Comparison of ENCODE assay signal across 20 cellular contexts in the genomic region with DNA sequence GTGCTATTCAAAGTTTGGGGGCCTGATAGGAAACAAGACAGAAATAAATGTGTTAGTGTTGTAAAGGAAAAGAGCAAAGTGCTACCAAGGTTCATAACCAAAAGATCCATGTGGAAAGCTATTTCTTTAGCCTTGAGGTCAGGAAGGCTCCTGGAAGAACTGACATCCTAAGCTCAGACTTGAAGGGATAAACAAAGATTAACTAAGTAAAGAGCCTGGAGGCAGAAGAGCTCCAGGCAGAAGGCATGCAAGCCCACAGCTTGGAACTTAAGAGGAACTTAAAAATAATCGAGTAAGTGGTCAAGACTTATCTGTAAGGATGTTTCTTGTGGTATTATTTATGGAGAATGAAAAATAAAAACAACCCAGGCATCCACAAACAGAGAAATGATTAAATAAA.
A peak's percentile ranks its signal among the peaks of the same experiment; 100 is the strongest.
DNase-seq lines count a peak whose midpoint lies in the region; ATAC-seq and TF ChIP-seq lines count a peak whose summit lies in the region.
"Had no signal": no experiment of that assay in that cellular context is flagged by ENCODE, and none has a peak within 500 bp of the region (broad histone marks: within the 10 kb centered on the region; RNA-seq: fewer than 3 reads in every experiment).

No MANE protein-coding gene starts in this region.

- peaks cover 4% of the 10 kb centered on the region for H3K4me1 Mint-ChIP-seq in neural progenitor cell
- no peaks in the 10 kb centered on the region for H3K4me1 Mint-ChIP-seq in natural killer cell treated with Interleukin-12 subunit alpha and Interleukin-12 subunit beta and Interleukin-15 and Interleukin-18, amount 100 ng/mL, for 72 hours (ENCODE audit: low read depth in 2 of 2)

- peaks cover 6% of the 10 kb centered on the region for H3K4me1 ChIP-seq in neural progenitor cell
- H3K4me1 ChIP-seq: BE2C had no signal

- H3K4me3 ChIP-seq in neural progenitor cell: no peak overlapping the region
- H3K4me3 ChIP-seq: GM12878, K562 had no signal

- no peak for TF ChIP-seq CTCF in neural progenitor cell (IDR thresholded peaks at IDR 0.05)

- H3K36me3 ChIP-seq in neural progenitor cell: no peaks in the 10 kb centered on the region
- H3K36me3 ChIP-seq: BE2C had no signal

- no peaks in the 10 kb centered on the region for H3K79me2 ChIP-seq in neural progenitor cell (ENCODE audit: low read depth)

- no peak for ATAC-seq in natural killer cell treated with Interleukin-12 subunit alpha and Interleukin-12 subunit beta and Interleukin-15 and Interleukin-18, amount 100 ng/mL, for 72 hours
- no peak for ATAC-seq in HG03354 (IDR thresholded peaks at IDR 0.05; ENCODE audit: poor library complexity, severe bottlenecking, unreplicated experiment)
- ATAC-seq: GM12878, HCT116, K562 had no signal

- H3K9me3 ChIP-seq in neural progenitor cell (ENCODE audit: low read depth): no peaks in the 10 kb centered on the region
- H3K9me3 ChIP-seq: BE2C had no signal

- peak overlapping the region; percentile 10 for H3K4me2 ChIP-seq in neural progenitor cell

- H2AFZ ChIP-seq in neural progenitor cell (replicated peaks): no peak overlapping the region

- no peaks in the 10 kb centered on the region for H3K36me3 Mint-ChIP-seq in neural progenitor cell
- no peaks in the 10 kb centered on the region for H3K36me3 Mint-ChIP-seq in natural killer cell treated with Interleukin-12 subunit alpha and Interleukin-12 subunit beta and Interleukin-15 and Interleukin-18, amount 100 ng/mL, for 72 hours
- H3K36me3 Mint-ChIP-seq: CD4-positive, CD25-positive, alpha-beta regulatory T cell; CD8-positive, alpha-beta memory T cell had no signal

- H3K9ac ChIP-seq in neural progenitor cell: no peak overlapping the region

- peaks cover 2% of the 10 kb centered on the region for H3K27me3 Mint-ChIP-seq in neural progenitor cell (ENCODE audit: insufficient read depth, low read depth)
- peaks cover 0 to 10% of the 10 kb centered on the region in 2 donors for H3K27me3 Mint-ChIP-seq in natural killer cell treated with Interleukin-12 subunit alpha and Interleukin-12 subunit beta and Interleukin-15 and Interleukin-18, amount 100 ng/mL, for 72 hours

- H3K27me3 ChIP-seq in neural progenitor cell: no peaks in the 10 kb centered on the region
- H3K27me3 ChIP-seq: BE2C had no signal

- DNase-seq in ELF-1 (ENCODE audit: low read depth, low spot score) (peak; percentile 53), NCI-H82 (lab: John Stamatoyannopoulos, UW) (peak; percentile 60), amniotic stem cell (lab: John Stamatoyannopoulos, UW) (peak; percentile 1), neural progenitor cell (ENCODE audit: low spot score) (no peak), Ammon's horn (ENCODE audit: low spot score) (no peak), NCI-H345 treated with DMSO at 0.1 percent for 48 hours (lab: John Stamatoyannopoulos, UW; ENCODE audit: unreplicated experiment) (no peak)
- DNase-seq in natural killer cell treated with Interleukin-12 subunit alpha and Interleukin-12 subunit beta and Interleukin-15 and Interleukin-18, amount 100 ng/mL, for 72 hours (ENCODE audit: low spot score): no peak
- DNase-seq: BE2C; C1 segment of cervical spinal cord; CD4-positive, CD25-positive, alpha-beta regulatory T cell; CD8-positive, alpha-beta memory T cell; COR-L47; DMS153; DMS79; GOT3 had no signal

- no peak overlapping the region for H3K27ac ChIP-seq in neural progenitor cell
- H3K27ac ChIP-seq: HL-60 had no signal

- no peaks in the 10 kb centered on the region for H3K9me3 Mint-ChIP-seq in neural progenitor cell
- H3K9me3 Mint-ChIP-seq in natural killer cell treated with Interleukin-12 subunit alpha and Interleukin-12 subunit beta and Interleukin-15 and Interleukin-18, amount 100 ng/mL, for 72 hours: no peaks in the 10 kb centered on the region
- H3K9me3 Mint-ChIP-seq: CD4-positive, CD25-positive, alpha-beta regulatory T cell; CD8-positive, alpha-beta memory T cell had no signal

- no peak overlapping the region for H3K4me3 Mint-ChIP-seq in neural progenitor cell
- no peak overlapping the region for H3K4me3 Mint-ChIP-seq in natural killer cell treated with Interleukin-12 subunit alpha and Interleukin-12 subunit beta and Interleukin-15 and Interleukin-18, amount 100 ng/mL, for 72 hours
- H3K4me3 Mint-ChIP-seq: CD4-positive, CD25-positive, alpha-beta regulatory T cell; CD8-positive, alpha-beta memory T cell had no signal

- no peaks in the 10 kb centered on the region for H3F3A ChIP-seq in neural progenitor cell (ENCODE audit: low read depth)

- H3K27ac Mint-ChIP-seq in neural progenitor cell: no peak overlapping the region
- no peak overlapping the region for H3K27ac Mint-ChIP-seq in natural killer cell treated with Interleukin-12 subunit alpha and Interleukin-12 subunit beta and Interleukin-15 and Interleukin-18, amount 100 ng/mL, for 72 hours
- H3K27ac Mint-ChIP-seq: CD4-positive, CD25-positive, alpha-beta regulatory T cell; CD8-positive, alpha-beta memory T cell had no signal

- no peaks in the 10 kb centered on the region for H4K20me1 ChIP-seq in neural progenitor cell (ENCODE audit: low read depth)

Comparison
In these comparisons a context has a peak if more than half of its experiments do, and no peak if none do; other contexts are left out.
1. DNase-seq: peak in ELF-1 (single experiment), NCI-H82 (single experiment) and amniotic stem cell (single experiment); none in neural progenitor cell (single experiment), Ammon's horn (single experiment), natural killer cell treated with Interleukin-12 subunit alpha and Interleukin-12 subunit beta and Interleukin-15 and Interleukin-18, amount 100 ng/mL, for 72 hours (single experiment) and NCI-H345 treated with DMSO at 0.1 percent for 48 hours (single experiment).